Comparison of ENCODE assay signal across 8 cellular contexts in the genomic region with DNA sequence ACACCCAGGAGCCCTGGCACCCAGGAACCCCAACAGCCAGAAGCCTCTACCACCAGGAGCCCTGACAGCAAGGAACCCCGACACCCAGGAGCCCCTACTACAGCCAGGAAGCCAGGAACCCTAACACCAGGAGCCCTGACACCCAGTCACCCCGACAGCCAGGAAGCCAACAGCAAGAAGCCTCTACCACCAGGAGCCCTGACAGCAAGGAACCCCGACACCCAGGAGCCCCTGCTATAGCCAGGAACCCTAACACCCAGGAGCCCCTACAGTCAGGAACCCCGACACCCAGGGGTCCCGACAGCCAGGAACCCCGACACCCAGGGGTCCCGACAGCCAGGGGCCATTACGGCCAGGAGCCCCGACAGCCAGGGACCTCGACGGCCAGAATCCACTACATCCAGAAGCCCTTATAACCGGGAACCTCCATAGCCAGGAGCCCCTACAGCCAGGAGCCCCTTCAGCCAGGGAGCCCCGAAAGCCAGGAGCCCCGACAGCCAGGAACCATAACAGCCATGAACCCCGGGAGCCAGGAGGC. TPM values are rescaled to one million over a fixed set of nuclear protein-coding genes. Genes with fewer than 3 reads are reported as not detected.
DNase-seq lines count a peak whose midpoint lies in the region; ATAC-seq, FAIRE-seq and TF ChIP-seq lines count a peak whose summit lies in the region.

No MANE protein-coding gene starts in this region.

- intact Hi-C loops in Right ventricle myocardium superior (cut with DNase I) (loop anchor here (2.0 kb wide), 1 partner anchor 25 kb away; the partner anchor contains the start of gene C10orf143), cardiac septum (cut with DNase I) (loop anchor here (1.0 to 10.0 kb wide), 2 partner anchors 24 to 1111 kb away; no protein-coding TSS in a partner anchor), sciatic nerve (cut with DNase I) (no loop called here)

- ATAC-seq in Right ventricle myocardium superior (ENCODE audit: poor library complexity) (peak; percentile 34), sciatic nerve (peak; percentile 31)

- H3K27ac ChIP-seq in SJCRH30: peak overlapping the region; percentile 84

- no peak for TF ChIP-seq POLR2A in GM12892 (IDR thresholded peaks at IDR 0.05; ENCODE audit: low read depth, low read length)

- no peaks in the 10 kb centered on the region for H3K9me3 ChIP-seq in SJCRH30 (replicated peaks)

- no peaks in the 10 kb centered on the region for H3K4me1 ChIP-seq in SJCRH30

- H3K27me3 ChIP-seq in SJCRH30: no peaks in the 10 kb centered on the region

- no peaks in the 10 kb centered on the region for H3K36me3 ChIP-seq in SJCRH30

- H3K4me3 ChIP-seq in SJCRH30: peak overlapping the region; percentile 90
- peak overlapping the region; percentile 80 for H3K4me3 ChIP-seq in fibroblast of villous mesenchyme (ENCODE audit: low read depth, low read length)

- FAIRE-seq in GM12892 (lab: Jason Lieb, UNC): no peak

- DNase-seq in Right ventricle myocardium superior (no peak), cardiac septum (ENCODE audit: low spot score) (no peak), SJCRH30 (no peak), fibroblast of villous mesenchyme (ENCODE audit: low read depth) (no peak), sciatic nerve (ENCODE audit: low spot score) (no peak), GM12892 (ENCODE audit: insufficient read length) (no peak), HuH-7 (ENCODE audit: low spot score) (no peak), middle frontal gyrus (ENCODE audit: extremely low spot score, low spot score) (no peak)

- TF ChIP-seq CTCF in fibroblast of villous mesenchyme (IDR thresholded peaks at IDR 0.05; ENCODE audit: insufficient read depth, low read depth, low read length): no peak

RNA-seq across cellular contexts. Expression of gene GLRX3, which starts 0.4 kb away (rescaled TPM):
- total RNA-seq in Right ventricle myocardium superior (64.7 TPM), cardiac septum (67.5 TPM), fibroblast of villous mesenchyme (67.6 and 75.6 TPM in 2 replicates), sciatic nerve (41.0 TPM)
- 112 and 128 TPM in 2 replicates for total RNA-seq in SJCRH30 (2014; rRNA removed; shearing (Covaris generic))
- 131 TPM for polyA plus RNA-seq in GM12892 (2012; ENCODE audit: missing spikeins)

RNA-seq across cellular contexts. Expression of gene C10orf143, which starts 25.1 kb away (rescaled TPM):
- total RNA-seq in Right ventricle myocardium superior (2.2 TPM), cardiac septum (2.6 TPM), fibroblast of villous mesenchyme (under 0.01 and 1.3 TPM in 2 replicates), sciatic nerve (4.8 TPM)
- 0.18 and 0.46 TPM in 2 replicates for total RNA-seq in SJCRH30 (2014; rRNA removed; shearing (Covaris generic))
- 2.3 TPM for polyA plus RNA-seq in GM12892 (2012; ENCODE audit: missing spikeins)
